Comparison of ENCODE assay signal across 1 cellular context in the genomic region with DNA sequence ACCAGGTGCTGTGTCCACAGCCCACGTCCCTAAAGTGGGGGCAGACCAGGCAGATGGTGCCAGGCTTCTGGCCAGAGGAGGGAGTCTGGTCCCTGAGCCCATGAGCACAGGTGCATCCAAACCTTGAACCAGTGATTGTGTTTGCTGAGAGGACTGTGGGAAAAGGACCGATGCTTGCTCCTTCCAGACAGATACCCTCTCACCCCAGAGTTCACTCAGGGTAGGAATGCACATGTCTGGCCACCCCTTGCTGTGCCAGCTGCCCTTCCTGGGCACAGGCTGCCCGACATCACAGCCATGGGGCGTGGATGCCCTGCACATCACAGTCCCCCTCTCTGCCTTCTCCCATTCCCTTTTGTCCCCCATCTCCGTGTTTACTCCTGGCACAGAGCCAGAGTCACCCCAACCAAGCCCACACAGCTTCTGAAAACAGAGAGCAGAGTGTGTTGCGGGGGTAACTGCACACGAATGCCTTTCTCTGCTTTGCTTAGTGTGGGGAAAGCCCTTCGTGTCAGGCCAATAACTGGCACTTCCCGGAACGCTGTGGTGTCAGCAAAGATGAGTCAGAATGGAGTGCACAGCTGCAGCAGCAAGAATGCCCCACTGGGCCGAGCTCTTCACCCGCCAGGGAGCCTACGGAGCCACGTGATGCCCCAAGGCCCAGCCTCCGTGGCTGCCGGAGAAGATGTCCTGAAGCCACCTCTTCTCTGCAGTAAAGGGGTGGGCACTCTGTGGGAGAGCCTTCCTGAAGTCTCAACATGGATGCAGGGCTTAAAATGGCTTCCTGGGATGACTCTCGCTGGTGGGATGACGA.
TF ChIP-seq lines count a peak whose summit lies in the region.

No MANE protein-coding gene starts in this region.

TF ChIP-seq in HEK293, 187 proteins besides CTCF, POLR2A, EP300 and RAD21 (continued from another document):
- peak; percentile 57; the same call in 1 of the 2 replicates for TF ChIP-seq ZNF629 (tag by site-specific recombination; IDR thresholded peaks at IDR 0.05)
- TF ChIP-seq, protein P1, sequence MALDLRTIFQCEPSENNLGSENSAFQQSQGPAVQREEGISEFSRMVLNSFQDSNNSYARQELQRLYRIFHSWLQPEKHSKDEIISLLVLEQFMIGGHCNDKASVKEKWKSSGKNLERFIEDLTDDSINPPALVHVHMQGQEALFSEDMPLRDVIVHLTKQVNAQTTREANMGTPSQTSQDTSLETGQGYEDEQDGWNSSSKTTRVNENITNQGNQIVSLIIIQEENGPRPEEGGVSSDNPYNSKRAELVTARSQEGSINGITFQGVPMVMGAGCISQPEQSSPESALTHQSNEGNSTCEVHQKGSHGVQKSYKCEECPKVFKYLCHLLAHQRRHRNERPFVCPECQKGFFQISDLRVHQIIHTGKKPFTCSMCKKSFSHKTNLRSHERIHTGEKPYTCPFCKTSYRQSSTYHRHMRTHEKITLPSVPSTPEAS (tag by site-specific recombination; IDR thresholded peaks at IDR 0.05), result no peak
- no peak for TF ChIP-seq OVOL3 (tag by site-specific recombination; IDR thresholded peaks at IDR 0.05)
- TF ChIP-seq, protein P2, sequence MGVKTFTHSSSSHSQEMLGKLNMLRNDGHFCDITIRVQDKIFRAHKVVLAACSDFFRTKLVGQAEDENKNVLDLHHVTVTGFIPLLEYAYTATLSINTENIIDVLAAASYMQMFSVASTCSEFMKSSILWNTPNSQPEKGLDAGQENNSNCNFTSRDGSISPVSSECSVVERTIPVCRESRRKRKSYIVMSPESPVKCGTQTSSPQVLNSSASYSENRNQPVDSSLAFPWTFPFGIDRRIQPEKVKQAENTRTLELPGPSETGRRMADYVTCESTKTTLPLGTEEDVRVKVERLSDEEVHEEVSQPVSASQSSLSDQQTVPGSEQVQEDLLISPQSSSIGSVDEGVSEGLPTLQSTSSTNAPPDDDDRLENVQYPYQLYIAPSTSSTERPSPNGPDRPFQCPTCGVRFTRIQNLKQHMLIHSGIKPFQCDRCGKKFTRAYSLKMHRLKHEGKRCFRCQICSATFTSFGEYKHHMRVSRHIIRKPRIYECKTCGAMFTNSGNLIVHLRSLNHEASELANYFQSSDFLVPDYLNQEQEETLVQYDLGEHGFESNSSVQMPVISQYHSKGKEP (tag by site-specific recombination; IDR thresholded peaks at IDR 0.05), result peak; percentile 72
